In the genomic region with DNA sequence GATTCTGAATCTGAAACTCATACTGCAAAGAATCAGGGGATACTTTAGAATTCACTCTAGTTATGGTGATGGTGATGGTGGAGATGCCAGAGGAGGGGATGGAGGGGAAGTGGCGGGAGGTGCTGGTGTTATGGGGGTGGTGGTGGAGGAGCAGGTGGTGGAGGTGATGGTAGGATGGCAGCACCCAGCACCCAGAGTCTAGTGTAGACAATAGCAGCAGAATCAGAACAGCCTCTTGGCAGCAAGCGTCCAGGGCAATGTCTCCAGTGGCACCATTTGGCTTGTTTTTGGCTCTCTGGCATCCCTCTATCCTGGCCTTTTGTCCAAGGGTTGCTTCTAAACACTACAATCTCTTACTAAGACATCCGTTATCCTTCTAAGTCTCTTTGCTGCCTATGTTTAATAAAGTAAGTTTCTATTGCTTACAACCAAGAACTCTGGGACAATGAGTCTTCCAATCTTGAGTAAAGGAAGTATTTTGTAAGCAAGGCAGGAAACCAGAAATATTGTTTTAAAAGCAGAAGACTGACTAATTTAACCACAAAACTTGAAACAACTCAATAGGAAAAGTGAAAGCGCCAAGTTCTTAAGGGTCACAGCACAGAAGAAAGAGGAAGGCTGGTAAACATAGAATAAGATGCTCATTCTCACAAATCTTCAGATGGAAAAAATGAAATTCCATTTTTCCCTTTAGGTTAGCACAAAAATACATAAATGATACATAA, we compare ENCODE assay signal across 11 cellular contexts. TPM values are rescaled to one million over a fixed set of nuclear protein-coding genes. Genes with fewer than 3 reads are reported as not detected.
A peak's percentile ranks its signal among the peaks of the same experiment; 100 is the strongest.
DNase-seq lines count a peak whose midpoint lies in the region; ATAC-seq and TF ChIP-seq lines count a peak whose summit lies in the region.
"Had no signal": no experiment of that assay in that cellular context is flagged by ENCODE, and none has a peak within 500 bp of the region (broad histone marks: within the 10 kb centered on the region; RNA-seq: fewer than 3 reads in every experiment).

No MANE protein-coding gene starts in this region.

- H3K4me1 ChIP-seq in sigmoid colon = no peaks in the 10 kb centered on the region

- intact Hi-C loops in MCF 10A (cut with micrococcal nuclease) (no loop called here), sigmoid colon (cut with DNase I) (no loop called here)

- H3K4me3 ChIP-seq in sigmoid colon (no peak overlapping the region), foreskin fibroblast (ENCODE audit: low read depth in 1 of 2, low read length in 2 of 2) (no peak overlapping the region)

- no peaks in the 10 kb centered on the region for H3K9me3 ChIP-seq in sigmoid colon

- no peaks in the 10 kb centered on the region for H3K36me3 Mint-ChIP-seq in MCF 10A (ENCODE audit: insufficient read depth, unreplicated experiment)

- TF ChIP-seq EP300 in sigmoid colon (IDR thresholded peaks at IDR 0.05) = no peak

- DNase-seq in activated CD4-positive, CD25-positive, alpha-beta regulatory T cell treated with anti-CD3 and anti-CD28 coated beads, Interleukin-2, amount 50 U/mL, for 72 hours = no peak
- DNase-seq in NOMO-1 treated with DMSO at 0.1 percent for 48 hours (lab: John Stamatoyannopoulos, UW; ENCODE audit: unreplicated experiment) (peak; percentile 98), MCF 10A (ENCODE audit: unreplicated experiment) (peak; percentile 35), sigmoid colon (peak; percentile 19), NCI-H345 (lab: John Stamatoyannopoulos, UW) (no peak), foreskin fibroblast (no peak), NCI-H1417 (lab: John Stamatoyannopoulos, UW) (no peak)
- DNase-seq: 8988T, left ventricle myocardium superior, NCI-H2171 had no signal

- POLR2A ChIA-PET in MCF 10A (lab: Yijun Ruan, JAX) = interaction anchor here (0.8 kb wide), 1 partner anchor 26 kb away, joined by 3 read pairs; no protein-coding TSS in a partner anchor

- H3K27me3 Mint-ChIP-seq in MCF 10A (ENCODE audit: insufficient read depth, unreplicated experiment) = no peaks in the 10 kb centered on the region

- H3K4me3 Mint-ChIP-seq in MCF 10A (ENCODE audit: unreplicated experiment) = no peak overlapping the region

- CTCF ChIA-PET in MCF 10A (lab: Yijun Ruan, JAX) = interaction anchor here (1.2 kb wide), 1 partner anchor 210 kb away, joined by 4 read pairs; no protein-coding TSS in a partner anchor

- WGBS in sigmoid colon, 2 donors = 76 to 82% methylated on average over 4 of the region's 4 CpGs

- TF ChIP-seq CTCF in MCF 10A (IDR thresholded peaks at IDR 0.05; ENCODE audit: unreplicated experiment) (no peak), sigmoid colon (IDR thresholded peaks at IDR 0.05) (no peak), foreskin fibroblast (IDR thresholded peaks at IDR 0.05; ENCODE audit: low read depth, low read length) (no peak)

- H3K27ac ChIP-seq in sigmoid colon = no peak overlapping the region

- no peak for TF ChIP-seq POLR2A in sigmoid colon (IDR thresholded peaks at IDR 0.05)

- no peaks in the 10 kb centered on the region for H3K9me3 Mint-ChIP-seq in MCF 10A (ENCODE audit: unreplicated experiment)

- ATAC-seq in activated CD4-positive, CD25-positive, alpha-beta regulatory T cell treated with anti-CD3 and anti-CD28 coated beads, Interleukin-2, amount 50 U/mL, for 24 hours = peak; percentile 53 to 57
- ATAC-seq: left ventricle myocardium superior had no signal

- H3K27ac Mint-ChIP-seq in MCF 10A (ENCODE audit: low read depth, unreplicated experiment) = no peak overlapping the region

- no peaks in the 10 kb centered on the region for H3K27me3 ChIP-seq in sigmoid colon

- H3K36me3 ChIP-seq in sigmoid colon = no peaks in the 10 kb centered on the region

- BruUV-seq in MCF 10A (replicated peaks; lab: Mats Ljungman, UMichigan) = no TSS peak

- peaks cover 15% of the 10 kb centered on the region for H3K4me1 Mint-ChIP-seq in MCF 10A (ENCODE audit: insufficient read depth, unreplicated experiment)

RNA-seq across cellular contexts. Expression of a gene that starts 42.4 kb away (rescaled TPM):
- total RNA-seq in MCF 10A (2022) (not detected in 2 replicates), sigmoid colon (10 to 100 TPM in 1 of 4 donors, 1 to 10 TPM in 3; 3.8 to 11.9 (median 4.9) TPM)
- under 1 TPM in 1 of 3 donors, not detected in 2; 0.67 TPM for polyA plus RNA-seq in sigmoid colon

Comparison
In these comparisons a context has a peak if more than half of its experiments do, and no peak if none do; other contexts are left out.
1. DNase-seq: peak in NOMO-1 treated with DMSO at 0.1 percent for 48 hours (single experiment), MCF 10A (single experiment) and sigmoid colon (single experiment); none in activated CD4-positive, CD25-positive, alpha-beta regulatory T cell treated with anti-CD3 and anti-CD28 coated beads, Interleukin-2, amount 50 U/mL, for 72 hours (single experiment), NCI-H345 (single experiment), foreskin fibroblast (0 of 2) and NCI-H1417 (0 of 3).